8 cellular contexts compared by ENCODE assay signal in genomic region chr2:241507430-241508239, GRCh38. TPM values are rescaled to one million over a fixed set of nuclear protein-coding genes. Genes with fewer than 3 reads are reported as not detected.
A peak's percentile ranks its signal among the peaks of the same experiment; 100 is the strongest.
DNase-seq lines count a peak whose midpoint lies in the region; ATAC-seq, FAIRE-seq and TF ChIP-seq lines count a peak whose summit lies in the region.

No MANE protein-coding gene starts in this region.

- TF ChIP-seq POLR2A in endothelial cell of umbilical vein (IDR thresholded peaks at IDR 0.05; ENCODE audit: low read depth, low read length), result no peak

- H3K27ac ChIP-seq in endothelial cell of umbilical vein (ENCODE audit: insufficient read depth, low read depth, low read length), result peak overlapping the region; percentile 12
- H3K27ac ChIP-seq in thymus (ENCODE audit: low read depth), result no peak overlapping the region

- ATAC-seq in GM21576 (IDR thresholded peaks at IDR 0.05; ENCODE audit: unreplicated experiment) (peak; percentile 13), HG03469 (IDR thresholded peaks at IDR 0.05; ENCODE audit: unreplicated experiment) (no peak)

- H3K4me3 ChIP-seq in GM06990 (replicated peaks; ENCODE audit: low read depth, low read length), result peak overlapping the region; percentile 85
- peak overlapping the region; percentile 55 to 84 (median 77) for H3K4me3 ChIP-seq in endothelial cell of umbilical vein (replicated peaks in 1 of 3; ENCODE audit: insufficient read depth in 1 of 3, low read depth in 1 of 3, low read length in 3 of 3)
- peak overlapping the region; percentile 90 for H3K4me3 ChIP-seq in thymus (ENCODE audit: low read length)

- 5% methylated on average over 67 of the region's 67 CpGs for WGBS in thymus

- H3K9me3 ChIP-seq in endothelial cell of umbilical vein (replicated peaks; ENCODE audit: control insufficient read depth, insufficient read depth, low read length) (no peaks in the 10 kb centered on the region), thymus (ENCODE audit: control insufficient read depth) (no peaks in the 10 kb centered on the region)

- peak overlapping the region; percentile 79 for H3K9ac ChIP-seq in endothelial cell of umbilical vein (replicated peaks; ENCODE audit: extremely low read depth, insufficient read depth, low read length)

- peak overlapping the region; percentile 48 for H2AFZ ChIP-seq in endothelial cell of umbilical vein (ENCODE audit: low read depth, low read length)

- TF ChIP-seq CTCF in GM06990 (IDR thresholded peaks at IDR 0.05; ENCODE audit: insufficient read depth, low read length, poor library complexity, severe bottlenecking), result peak; percentile 11
- peak in 1 of 2 donors; percentile 44 for TF ChIP-seq CTCF in endothelial cell of umbilical vein (IDR thresholded peaks at IDR 0.05; ENCODE audit: extremely low read depth in 1 of 2, insufficient read depth in 1 of 2, low read depth in 1 of 2, low read length in 2 of 2)

- peaks cover 46% of the 10 kb centered on the region for H3K79me2 ChIP-seq in endothelial cell of umbilical vein (ENCODE audit: control insufficient read depth, insufficient read depth, low read length)

- FAIRE-seq in endothelial cell of umbilical vein (lab: Jason Lieb, UNC), result peak; percentile 70

- H3K4me2 ChIP-seq in endothelial cell of umbilical vein (ENCODE audit: insufficient read depth, low read length), result peak overlapping the region; percentile 60

- no peaks in the 10 kb centered on the region; the same call in 1 of the 2 replicates for H3K36me3 ChIP-seq in GM06990 (ENCODE audit: control insufficient read depth, insufficient read depth, low read length)
- peaks cover 0 to 5% of the 10 kb centered on the region in 2 experiments for H3K36me3 ChIP-seq in endothelial cell of umbilical vein (ENCODE audit: control insufficient read depth in 2 of 2, extremely low read depth in 1 of 2, insufficient read depth in 2 of 2, low read length in 2 of 2)
- H3K36me3 ChIP-seq in thymus (ENCODE audit: control insufficient read depth, insufficient read depth), result peaks cover 9% of the 10 kb centered on the region

- CTCF ChIA-PET in endothelial cell of umbilical vein (lab: Charles Lee), result interaction anchor here (1.0 to 2.2 kb wide), 5 partner anchors 39 to 151 kb away, joined by 3 to 15 read pairs (median 6); partner anchors contain the start of gene BOK

- dilution Hi-C loops in endothelial cell of umbilical vein (cut with MboI; ENCODE audit: extremely low pct_ligation_motif_present, low sequenced_read_pairs), result no loop called here

- no peaks in the 10 kb centered on the region for H4K20me1 ChIP-seq in endothelial cell of umbilical vein (replicated peaks; ENCODE audit: control insufficient read depth, extremely low read depth, insufficient read depth, low read length)

- H3K4me1 ChIP-seq in endothelial cell of umbilical vein (ENCODE audit: control insufficient read depth, extremely low read depth, insufficient read depth, low read length) (peaks cover 16% of the 10 kb centered on the region), thymus (ENCODE audit: control insufficient read depth, insufficient read depth, low read length) (peaks cover 9% of the 10 kb centered on the region)

- intact Hi-C loops in endothelial cell of umbilical vein (cut with micrococcal nuclease), result loop anchor here (1.0 to 10.0 kb wide), 8 partner anchors 40 to 367 kb away; partner anchors contain the start of genes ATG4B, BOK, D2HGDH and FARP2

- in situ Hi-C loops in KBM-7 (cut with MboI; ENCODE audit: low pct_unique_long_range_greater_than_20kb, low sequenced_read_pairs), result no loop called here

- BruUV-seq in endothelial cell of umbilical vein (replicated peaks; lab: Mats Ljungman, UMichigan), result no TSS peak

- H3K27me3 ChIP-seq in GM06990 (replicated peaks; ENCODE audit: control insufficient read depth, insufficient read depth, low read length), result no peaks in the 10 kb centered on the region
- no peaks in the 10 kb centered on the region for H3K27me3 ChIP-seq in endothelial cell of umbilical vein (ENCODE audit: control insufficient read depth in 2 of 2, insufficient read depth in 2 of 2, low read length in 2 of 2)
- peaks cover 4% of the 10 kb centered on the region for H3K27me3 ChIP-seq in thymus (ENCODE audit: control insufficient read depth, insufficient read depth)

- POLR2A ChIA-PET in endothelial cell of umbilical vein (lab: Charles Lee), result no interaction called here

- DNase-seq in GM06990 (ENCODE audit: extremely low read depth, insufficient read length) (peak; percentile 55), KBM-7 (peak; percentile 37), endothelial cell of umbilical vein (ENCODE audit: low read depth, low spot score) (peak; percentile 65), myocyte (ENCODE audit: low read depth) (peak; percentile 69)
- DNase-seq in activated CD4-positive, alpha-beta T cell treated with anti-CD3 and anti-CD28 coated beads, Interleukin-2, amount 50 U/mL, for 48 hours, result peak; percentile 36 to 44

- H3K9me1 ChIP-seq in endothelial cell of umbilical vein (replicated peaks; ENCODE audit: control insufficient read depth, extremely low read depth, insufficient read depth, low read length), result no peaks in the 10 kb centered on the region

TF ChIP-seq in endothelial cell of umbilical vein, 7 proteins besides CTCF, POLR2A, EP300 and RAD21:
- TF ChIP-seq POLR2AphosphoS5 (IDR thresholded peaks at IDR 0.05; ENCODE audit: insufficient read depth, low read depth, low read length), result no peak
- TF ChIP-seq MAX (IDR thresholded peaks at IDR 0.05; ENCODE audit: insufficient read depth, insufficient read length), result peak; percentile 44
- no peak for TF ChIP-seq EZH2 (IDR thresholded peaks at IDR 0.05; ENCODE audit: borderline replicate concordance, low read depth, low read length, severe bottlenecking)

RNA-seq across cellular contexts. Expression of gene STK25, which starts 0.7 kb away (rescaled TPM):
- total RNA-seq in endothelial cell of umbilical vein, result 236 and 286 TPM in 2 replicates
- polyA plus RNA-seq in endothelial cell of umbilical vein, result 715 and 879 TPM in 2 replicates
- 471 and 517 TPM in 2 replicates for polyA plus RNA-seq in endothelial cell of umbilical vein (2011; cell fraction: cytosol; rRNA removed)
- 987 and 1,149 TPM in 2 replicates for polyA plus RNA-seq in endothelial cell of umbilical vein (2011; cell fraction: nucleus; rRNA removed)
- 309 and 348 TPM in 2 replicates for polyA plus RNA-seq in endothelial cell of umbilical vein (2012)
- 491 and 545 TPM in 2 replicates for polyA minus RNA-seq in endothelial cell of umbilical vein
- polyA minus RNA-seq in endothelial cell of umbilical vein (2011; cell fraction: cytosol; rRNA and poly(A)+ RNA removed), result 48.3 TPM
- polyA minus RNA-seq in endothelial cell of umbilical vein (2011; cell fraction: nucleus; rRNA and poly(A)+ RNA removed), result 226 and 241 TPM in 2 replicates
- 565 and 642 TPM in 2 replicates for total RNA-seq in myocyte
- 278 TPM for polyA plus RNA-seq in myocyte (2012)
- 198 TPM for polyA plus RNA-seq in thymus

RNA-seq across cellular contexts. Expression of gene BOK, which starts 50.9 kb away (rescaled TPM):
- total RNA-seq in endothelial cell of umbilical vein, result 52.4 and 76.0 TPM in 2 replicates
- polyA plus RNA-seq in endothelial cell of umbilical vein, result 95.5 and 132 TPM in 2 replicates
- 53.7 and 82.1 TPM in 2 replicates for polyA plus RNA-seq in endothelial cell of umbilical vein (2011; cell fraction: cytosol; rRNA removed)
- 43.5 and 57.1 TPM in 2 replicates for polyA plus RNA-seq in endothelial cell of umbilical vein (2011; cell fraction: nucleus; rRNA removed)
- 42.0 and 58.4 TPM in 2 replicates for polyA plus RNA-seq in endothelial cell of umbilical vein (2012)
- 43.6 and 49.1 TPM in 2 replicates for polyA minus RNA-seq in endothelial cell of umbilical vein
- 11.2 TPM for polyA minus RNA-seq in endothelial cell of umbilical vein (2011; cell fraction: cytosol; rRNA and poly(A)+ RNA removed)
- 10.4 and 18.2 TPM in 2 replicates for polyA minus RNA-seq in endothelial cell of umbilical vein (2011; cell fraction: nucleus; rRNA and poly(A)+ RNA removed)
- total RNA-seq in myocyte, result 69.7 and 114 TPM in 2 replicates
- polyA plus RNA-seq in myocyte (2012), result 69.1 TPM
- polyA plus RNA-seq in thymus, result 5.1 TPM
